8 cellular contexts compared by ENCODE assay signal in the genomic region with DNA sequence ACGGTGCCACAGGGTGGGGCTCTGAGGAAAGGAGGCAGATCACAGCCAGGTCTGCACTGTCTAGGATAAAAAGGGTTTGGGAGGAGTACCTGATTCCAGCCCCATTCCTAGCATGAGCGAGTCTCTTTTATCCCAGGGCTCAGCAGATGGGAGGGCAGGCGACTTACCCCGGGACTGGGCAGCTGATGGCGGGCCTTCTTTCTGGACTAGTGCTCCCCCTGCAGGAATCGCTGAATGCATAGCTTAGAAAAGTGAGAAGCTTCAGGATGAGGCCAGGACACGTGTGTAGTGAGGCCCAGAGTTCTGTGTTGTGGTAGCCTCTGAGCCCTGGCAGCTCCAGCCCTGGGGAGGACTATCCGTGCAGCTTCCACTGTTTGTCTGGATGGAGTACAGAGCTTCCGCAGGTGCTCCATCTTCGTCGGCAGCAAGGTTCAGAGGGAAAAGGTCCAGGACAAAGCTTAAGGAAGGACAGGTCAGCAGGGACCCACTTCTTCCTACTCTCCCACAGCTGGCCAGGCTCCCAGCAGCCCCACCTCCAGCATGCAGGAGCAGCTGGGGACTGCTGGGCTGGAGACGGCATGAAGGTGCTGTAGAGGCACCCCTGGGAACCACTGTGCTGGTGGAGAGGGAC. TPM values are rescaled to one million over a fixed set of nuclear protein-coding genes. Genes with fewer than 3 reads are reported as not detected.
DNase-seq lines count a peak whose midpoint lies in the region; ATAC-seq and TF ChIP-seq lines count a peak whose summit lies in the region.

No MANE protein-coding gene starts in this region.

- no peaks in the 10 kb centered on the region for H3K36me3 Mint-ChIP-seq in activated T-helper 17 cell treated with anti-CD3 and anti-CD28 coated beads, Interleukin-2, amount 50 U/mL, for 72 hours (ENCODE audit: low read depth)

- TF ChIP-seq CTCF in BE2C (IDR thresholded peaks at IDR 0.05; ENCODE audit: low read depth, low read length) (peak; percentile 65), suprapubic skin (IDR thresholded peaks at IDR 0.05) (peak in 1 of 2 donors; percentile 38)

- H3K36me3 ChIP-seq in BE2C (no peaks in the 10 kb centered on the region), suprapubic skin (no peaks in the 10 kb centered on the region)

- no peak overlapping the region for H3K27ac ChIP-seq in suprapubic skin

- H3K9me3 Mint-ChIP-seq in activated T-helper 17 cell treated with anti-CD3 and anti-CD28 coated beads, Interleukin-2, amount 50 U/mL, for 72 hours = no peaks in the 10 kb centered on the region

- H3K27me3 Mint-ChIP-seq in activated T-helper 17 cell treated with anti-CD3 and anti-CD28 coated beads, Interleukin-2, amount 50 U/mL, for 72 hours = peaks cover 31% of the 10 kb centered on the region

- peak; percentile 70 for DNase-seq in BE2C
- peak; percentile 78 to 91 for DNase-seq in NCI-H524 (lab: John Stamatoyannopoulos, UW)
- peak; percentile 54 for DNase-seq in Right ventricle myocardium superior
- peak; percentile 40 for DNase-seq in pulmonary artery endothelial cell (ENCODE audit: low read depth, low spot score)
- no peak for DNase-seq in suprapubic skin (ENCODE audit: low spot score in 2 of 2)

- ATAC-seq in GM19351 (IDR thresholded peaks at IDR 0.05; ENCODE audit: unreplicated experiment) (peak; percentile 63), Right ventricle myocardium superior (ENCODE audit: poor library complexity) (peak; percentile 80), HG02610 (IDR thresholded peaks at IDR 0.05; ENCODE audit: unreplicated experiment) (no peak)
- peak; percentile 29 for ATAC-seq in activated T-helper 17 cell treated with anti-CD3 and anti-CD28 coated beads, Interleukin-2, amount 50 U/mL, for 72 hours (replicated peaks)

- 77% methylated on average over 5 of the region's 12 CpGs for WGBS in suprapubic skin

- H3K4me3 ChIP-seq in BE2C (ENCODE audit: low read depth, low read length) = no peak overlapping the region
- H3K4me3 ChIP-seq in suprapubic skin = no peak overlapping the region

- H3K4me1 Mint-ChIP-seq in activated T-helper 17 cell treated with anti-CD3 and anti-CD28 coated beads, Interleukin-2, amount 50 U/mL, for 72 hours = no peaks in the 10 kb centered on the region

- intact Hi-C loops in Right ventricle myocardium superior (cut with DNase I) = no loop called here

- H3K27me3 ChIP-seq in BE2C (no peaks in the 10 kb centered on the region), suprapubic skin (no peaks in the 10 kb centered on the region)

- TF ChIP-seq POLR2A in suprapubic skin (IDR thresholded peaks at IDR 0.05) = no peak

- TF ChIP-seq EP300 in suprapubic skin (IDR thresholded peaks at IDR 0.05) = no peak

- no peak overlapping the region for H3K4me3 Mint-ChIP-seq in activated T-helper 17 cell treated with anti-CD3 and anti-CD28 coated beads, Interleukin-2, amount 50 U/mL, for 72 hours

- H3K9me3 ChIP-seq in BE2C (no peaks in the 10 kb centered on the region), suprapubic skin (no peaks in the 10 kb centered on the region)

- H3K4me1 ChIP-seq in BE2C (no peaks in the 10 kb centered on the region; the same call in 1 of the 2 replicates), suprapubic skin (peaks cover 6% of the 10 kb centered on the region)

- no peak overlapping the region for H3K27ac Mint-ChIP-seq in activated T-helper 17 cell treated with anti-CD3 and anti-CD28 coated beads, Interleukin-2, amount 50 U/mL, for 72 hours

RNA-seq across cellular contexts. Expression of gene COMMD9, which starts 30.4 kb away (rescaled TPM):
- polyA plus RNA-seq in BE2C (2012; ENCODE audit: insufficient read depth, insufficient read length, low read depth) = 30.0 TPM
- total RNA-seq in activated T-helper 17 cell treated with anti-CD3 and anti-CD28 coated beads, Interleukin-2, amount 50 U/mL, for 72 hours = 10 to 100 TPM; 38.3 to 58.5 TPM
- total RNA-seq in Right ventricle myocardium superior = 56.2 TPM
- 22.3 and 42.4 TPM in 2 replicates for total RNA-seq in pulmonary artery endothelial cell
- total RNA-seq in suprapubic skin = 10 to 100 TPM; 40.1 to 55.0 (median 46.6) TPM

RNA-seq across cellular contexts. Expression of gene PRR5L, which starts 37.2 kb away (rescaled TPM):
- polyA plus RNA-seq in BE2C (2012; ENCODE audit: insufficient read depth, insufficient read length, low read depth) = 1.5 TPM
- 10 to 100 TPM; 10.0 to 10.6 TPM for total RNA-seq in activated T-helper 17 cell treated with anti-CD3 and anti-CD28 coated beads, Interleukin-2, amount 50 U/mL, for 72 hours
- total RNA-seq in Right ventricle myocardium superior (1.5 TPM), pulmonary artery endothelial cell (9.6 and 15.5 TPM in 2 replicates), suprapubic skin (10 to 100 TPM in 1 of 4 donors, 1 to 10 TPM in 3; 2.2 to 10.9 (median 3.5) TPM)

Comparison
In these comparisons a context has a peak if more than half of its experiments do, and no peak if none do; other contexts are left out.
1. DNase-seq: peak in BE2C (single experiment), NCI-H524 (2 of 2), Right ventricle myocardium superior (single experiment) and pulmonary artery endothelial cell (single experiment); none in suprapubic skin (0 of 2).